ENCODE assay signal across 3 cellular contexts in genomic region chr20:64113444-64113775, GRCh38.
TF ChIP-seq lines count a peak whose summit lies in the region.

No MANE protein-coding gene starts in this region.

TF ChIP-seq in SK-N-SH, 30 proteins besides CTCF, POLR2A, EP300 and RAD21:
- TF ChIP-seq FOSL2 (IDR thresholded peaks at IDR 0.05; ENCODE audit: borderline replicate concordance, low read depth): no peak
- no peak for TF ChIP-seq GATA2 (CRISPR knock-in tag; IDR thresholded peaks at IDR 0.05)
- TF ChIP-seq REST (IDR thresholded peaks at IDR 0.05; ENCODE audit: low read depth, low read length): no peak
- TF ChIP-seq ZBTB33 (IDR thresholded peaks at IDR 0.05; ENCODE audit: borderline replicate concordance, low read depth): no peak
- no peak for TF ChIP-seq MEF2A (IDR thresholded peaks at IDR 0.05; ENCODE audit: borderline replicate concordance, low read depth)

TF ChIP-seq in SK-N-SH treated with all-trans-retinoic acid at 6 μM for 48 hours, 23 proteins besides CTCF, POLR2A, EP300 and RAD21:
- TF ChIP-seq TSHZ2 (CRISPR knock-in tag; IDR thresholded peaks at IDR 0.05): no peak
- no peak for TF ChIP-seq CREB5 (CRISPR knock-in tag; IDR thresholded peaks at IDR 0.05; ENCODE audit: low read depth)
- no peak for TF ChIP-seq SNAI2 (CRISPR knock-in tag; IDR thresholded peaks at IDR 0.05)
- TF ChIP-seq ZFP30 (CRISPR knock-in tag; IDR thresholded peaks at IDR 0.05): no peak
- no peak for TF ChIP-seq ZNF565 (CRISPR knock-in tag; conservative IDR thresholded peaks at IDR 0.05; ENCODE audit: low read depth)
- no peak for TF ChIP-seq OSR1 (CRISPR knock-in tag; IDR thresholded peaks at IDR 0.05)
- no peak for TF ChIP-seq RARB (CRISPR knock-in tag; IDR thresholded peaks at IDR 0.05)
- no peak for TF ChIP-seq CSRNP3 (CRISPR knock-in tag; IDR thresholded peaks at IDR 0.05)
- no peak for TF ChIP-seq CSDC2 (CRISPR knock-in tag; IDR thresholded peaks at IDR 0.05)

TF ChIP-seq in H1, 55 proteins besides CTCF, POLR2A, EP300 and RAD21:
- TF ChIP-seq ATF2 (IDR thresholded peaks at IDR 0.05; ENCODE audit: low read length) (no peak), PHF8 (conservative IDR thresholded peaks at IDR 0.05; ENCODE audit: low read depth, low read length) (no peak), CHD1 (IDR thresholded peaks at IDR 0.05; ENCODE audit: low read depth, low read length) (no peak), TEAD4 (IDR thresholded peaks at IDR 0.05; ENCODE audit: low read depth, low read length) (no peak), RXRA (IDR thresholded peaks at IDR 0.05; ENCODE audit: insufficient read depth, low read depth, low read length) (no peak)
